ENCODE assay signal across 12 cellular contexts in genomic region chr2:111239107-111239506, GRCh38.
DNase-seq lines count a peak whose midpoint lies in the region; ATAC-seq and FAIRE-seq lines count a peak whose summit lies in the region.
"Had no signal": no experiment of that assay in that cellular context is flagged by ENCODE, and none has a peak within 500 bp of the region (broad histone marks: within the 10 kb centered on the region; RNA-seq: fewer than 3 reads in every experiment).

No MANE protein-coding gene starts in this region.

- ATAC-seq in GM18870 (IDR thresholded peaks at IDR 0.05; ENCODE audit: unreplicated experiment) (peak; percentile 82), GM21390 (IDR thresholded peaks at IDR 0.05; ENCODE audit: unreplicated experiment) (peak; percentile 91), HG03066 (IDR thresholded peaks at IDR 0.05; ENCODE audit: low read depth, unreplicated experiment) (peak; percentile 98)
- peak; percentile 61 for ATAC-seq in activated T-helper 17 cell treated with anti-CD3 and anti-CD28 coated beads, Interleukin-2, amount 50 U/mL, for 72 hours (replicated peaks)

- no peak for FAIRE-seq in frontal cortex (lab: Jason Lieb, UNC)

- no peaks in the 10 kb centered on the region for H3K4me1 Mint-ChIP-seq in activated T-helper 17 cell treated with anti-CD3 and anti-CD28 coated beads, Interleukin-2, amount 50 U/mL, for 72 hours

- H3K27me3 Mint-ChIP-seq in activated T-helper 17 cell treated with anti-CD3 and anti-CD28 coated beads, Interleukin-2, amount 50 U/mL, for 72 hours = no peaks in the 10 kb centered on the region
- H3K27me3 Mint-ChIP-seq: natural killer cell treated with Interleukin-12 subunit alpha and Interleukin-12 subunit beta and Interleukin-15 and Interleukin-18, amount 100 ng/mL, for 72 hours had no signal

- H3K27ac Mint-ChIP-seq in activated T-helper 17 cell treated with anti-CD3 and anti-CD28 coated beads, Interleukin-2, amount 50 U/mL, for 72 hours = no peak overlapping the region

- DNase-seq in SK-N-DZ (ENCODE audit: low spot score) (no peak), frontal cortex (ENCODE audit: low spot score in 2 of 2) (no peak), NCI-H524 treated with DMSO at 0.1 percent for 48 hours (lab: John Stamatoyannopoulos, UW) (no peak)
- DNase-seq: activated CD8-positive, alpha-beta memory T cell treated with anti-CD3 and anti-CD28 coated beads, Interleukin-2, amount 50 U/mL, for 48 hours; DMS 273 treated with DMSO at 0.1 percent for 48 hours; GM23248; NCI-H446 had no signal

- no peak overlapping the region for H3K4me3 Mint-ChIP-seq in activated T-helper 17 cell treated with anti-CD3 and anti-CD28 coated beads, Interleukin-2, amount 50 U/mL, for 72 hours
- H3K4me3 Mint-ChIP-seq: natural killer cell treated with Interleukin-12 subunit alpha and Interleukin-12 subunit beta and Interleukin-15 and Interleukin-18, amount 100 ng/mL, for 72 hours had no signal

- H3K9me3 Mint-ChIP-seq in activated T-helper 17 cell treated with anti-CD3 and anti-CD28 coated beads, Interleukin-2, amount 50 U/mL, for 72 hours = no peaks in the 10 kb centered on the region
- H3K9me3 Mint-ChIP-seq: natural killer cell treated with Interleukin-12 subunit alpha and Interleukin-12 subunit beta and Interleukin-15 and Interleukin-18, amount 100 ng/mL, for 72 hours had no signal

- H3K36me3 Mint-ChIP-seq in activated T-helper 17 cell treated with anti-CD3 and anti-CD28 coated beads, Interleukin-2, amount 50 U/mL, for 72 hours (ENCODE audit: low read depth) = no peaks in the 10 kb centered on the region
- H3K36me3 Mint-ChIP-seq: natural killer cell treated with Interleukin-12 subunit alpha and Interleukin-12 subunit beta and Interleukin-15 and Interleukin-18, amount 100 ng/mL, for 72 hours had no signal
